In genomic region chr1:26021647-26022403, GRCh38 we compare ENCODE assay signal across 8 cellular contexts. TPM values are rescaled to one million over a fixed set of nuclear protein-coding genes. Genes with fewer than 3 reads are reported as not detected.
DNase-seq lines count a peak whose midpoint lies in the region; ATAC-seq and TF ChIP-seq lines count a peak whose summit lies in the region.

EXTL1 (plus strand) TSS chr1:26021775; CDS start chr1:26022647, 872 bp downstream.

- H3K36me3 ChIP-seq in Caco-2 (ENCODE audit: control insufficient read depth, insufficient read depth, low read length), result no peaks in the 10 kb centered on the region

- TF ChIP-seq POLR2A in erythroblast (IDR thresholded peaks at IDR 0.05; ENCODE audit: low read length), result no peak

- no TSS peak for BruUV-seq in Caco-2 (replicated peaks; lab: Mats Ljungman, UMichigan)

- no peaks in the 10 kb centered on the region for H3K9me3 ChIP-seq in Caco-2

- TF ChIP-seq CTCF in Caco-2 (IDR thresholded peaks at IDR 0.05; ENCODE audit: insufficient read depth in 1 of 2, low read depth in 1 of 2, low read length in 1 of 2, severe bottlenecking in 1 of 2, unreplicated experiment in 1 of 2) (no peak), fibroblast of villous mesenchyme (IDR thresholded peaks at IDR 0.05; ENCODE audit: insufficient read depth, low read depth, low read length) (no peak), GM10248 (IDR thresholded peaks at IDR 0.05; ENCODE audit: control extremely low read depth, extremely low read depth, low read depth, missing control alignments) (no peak)

- POLR2A ChIA-PET in Caco-2 (lab: Charles Lee), result no interaction called here
- POLR2A ChIA-PET in GM10248 (lab: Yijun Ruan, JAX), result no interaction called here

- no peaks in the 10 kb centered on the region for H3K4me1 ChIP-seq in Caco-2

- intact Hi-C loops in Caco-2 (cut with micrococcal nuclease; ENCODE audit: unreplicated experiment), result no loop called here

- no peak within 1 kb of the TSS for H3K27ac Mint-ChIP-seq in Caco-2 (ENCODE audit: unreplicated experiment)

- H3K36me3 Mint-ChIP-seq in Caco-2 (ENCODE audit: insufficient read depth, unreplicated experiment), result no peaks in the 10 kb centered on the region

- no peaks in the 10 kb centered on the region for H3K27me3 ChIP-seq in Caco-2 (replicated peaks; ENCODE audit: control insufficient read depth, insufficient read depth, low read length)

- H3K4me3 ChIP-seq in Caco-2 (ENCODE audit: low read depth, low read length) (no peak within 1 kb of the TSS), fibroblast of villous mesenchyme (ENCODE audit: low read depth, low read length) (peak within 1 kb of the TSS; percentile 40)

- H3K27me3 Mint-ChIP-seq in Caco-2 (ENCODE audit: insufficient read depth, unreplicated experiment), result no peaks in the 10 kb centered on the region

- H3K9me3 Mint-ChIP-seq in Caco-2 (ENCODE audit: unreplicated experiment), result no peaks in the 10 kb centered on the region

- peak; percentile 34 to 49 for DNase-seq in Caco-2
- DNase-seq in OCI-M1 (lab: John Stamatoyannopoulos, UW), result peak; percentile 60
- peak; percentile 42 for DNase-seq in fibroblast of villous mesenchyme (ENCODE audit: low read depth)
- peak; percentile 41 for DNase-seq in non-pigmented ciliary epithelial cell (ENCODE audit: low read depth)
- DNase-seq in erythroblast (lab: John Stamatoyannopoulos, UW), result no peak
- DNase-seq in GM10248 (ENCODE audit: extremely low spot score), result no peak

- no peak for ATAC-seq in HG03432 (IDR thresholded peaks at IDR 0.05; ENCODE audit: unreplicated experiment)
- no peak for ATAC-seq in GM19328 (IDR thresholded peaks at IDR 0.05; ENCODE audit: unreplicated experiment)

- CTCF ChIA-PET in Caco-2 (lab: Charles Lee) (interaction anchor here (1.0 kb wide), 1 partner anchor 123 kb away, joined by 6 read pairs; no protein-coding TSS in a partner anchor), GM10248 (lab: Yijun Ruan, JAX) (interaction anchor here (1.2 to 1.8 kb wide), 4 partner anchors 13 to 123 kb away, joined by 3 to 6 read pairs (median 5); partner anchors contain the start of gene PAFAH2)

- H3K4me1 Mint-ChIP-seq in Caco-2 (ENCODE audit: low read depth, unreplicated experiment), result peaks cover 7% of the 10 kb centered on the region

- H3K4me3 Mint-ChIP-seq in Caco-2 (ENCODE audit: unreplicated experiment), result peak within 1 kb of the TSS; percentile 25

RNA-seq across cellular contexts. Expression of gene EXTL1, which starts in this region (rescaled TPM):
- total RNA-seq in Caco-2 (2022) (0.09 and 0.34 TPM in 2 replicates), fibroblast of villous mesenchyme (3.9 and 6.0 TPM in 2 replicates)

Comparison
In these comparisons a context has a peak if more than half of its experiments do, and no peak if none do; other contexts are left out.
1. Peak in DNase-seq in Caco-2; RNA of the gene not detected or under 1 TPM.
2. DNase-seq: peak in OCI-M1 (single experiment), fibroblast of villous mesenchyme (single experiment) and non-pigmented ciliary epithelial cell (single experiment); none in erythroblast (0 of 2) and GM10248 (single experiment).